ENCODE assay signal across 1 cellular context in the genomic region with DNA sequence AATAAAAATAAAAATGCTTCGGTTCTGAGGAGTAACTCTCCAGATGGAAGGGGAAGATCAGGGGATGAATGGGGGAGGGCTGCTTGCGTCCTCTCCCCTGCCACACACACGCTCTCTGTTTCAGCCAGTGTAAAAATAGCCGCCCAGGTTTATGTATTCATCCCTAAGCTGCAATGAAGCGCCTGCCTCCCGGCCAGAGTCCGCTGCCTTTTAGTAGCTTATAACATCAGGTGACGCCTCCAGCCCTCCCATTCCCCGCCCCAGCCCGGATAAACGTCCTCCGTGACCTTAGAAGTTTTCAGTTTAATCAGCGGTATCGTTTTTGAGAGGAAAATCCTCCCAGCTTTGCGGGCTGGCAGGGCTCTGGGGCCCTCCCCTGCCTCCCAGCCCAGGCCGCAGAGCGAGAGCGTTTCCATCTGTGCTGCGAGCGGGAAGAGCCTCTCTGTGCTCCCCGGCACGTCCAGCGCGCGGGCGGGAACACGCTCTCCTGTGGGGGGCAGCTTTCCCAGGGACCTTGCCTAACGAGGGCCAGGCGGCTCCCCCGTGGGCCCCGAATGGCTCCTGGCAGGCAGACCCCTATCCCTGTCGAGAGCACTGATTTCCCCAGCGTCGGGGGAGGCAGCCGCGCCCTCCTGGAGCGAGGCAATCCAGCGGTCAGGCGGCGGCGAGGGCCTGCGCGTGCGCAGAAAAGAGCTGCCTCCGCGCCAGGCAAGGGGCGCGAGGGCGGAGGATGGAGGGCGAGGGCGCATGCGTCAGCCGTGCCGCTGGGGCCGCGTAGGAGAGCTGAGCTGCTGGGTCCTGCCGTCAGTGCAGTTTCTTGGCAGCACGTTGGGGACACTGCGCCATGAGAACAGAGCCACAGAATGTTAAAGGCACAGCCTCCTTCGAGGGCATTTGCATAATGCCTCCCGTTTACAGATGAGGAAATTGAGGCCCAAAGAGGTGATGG.
A peak's percentile ranks its signal among the peaks of the same experiment; 100 is the strongest.
TF ChIP-seq lines count a peak whose summit lies in the region.

No MANE protein-coding gene starts in this region.

TF ChIP-seq in K562, 482 proteins besides CTCF, POLR2A, EP300 and RAD21 (continued from another document and continues in another):
- TF ChIP-seq, protein P1, sequence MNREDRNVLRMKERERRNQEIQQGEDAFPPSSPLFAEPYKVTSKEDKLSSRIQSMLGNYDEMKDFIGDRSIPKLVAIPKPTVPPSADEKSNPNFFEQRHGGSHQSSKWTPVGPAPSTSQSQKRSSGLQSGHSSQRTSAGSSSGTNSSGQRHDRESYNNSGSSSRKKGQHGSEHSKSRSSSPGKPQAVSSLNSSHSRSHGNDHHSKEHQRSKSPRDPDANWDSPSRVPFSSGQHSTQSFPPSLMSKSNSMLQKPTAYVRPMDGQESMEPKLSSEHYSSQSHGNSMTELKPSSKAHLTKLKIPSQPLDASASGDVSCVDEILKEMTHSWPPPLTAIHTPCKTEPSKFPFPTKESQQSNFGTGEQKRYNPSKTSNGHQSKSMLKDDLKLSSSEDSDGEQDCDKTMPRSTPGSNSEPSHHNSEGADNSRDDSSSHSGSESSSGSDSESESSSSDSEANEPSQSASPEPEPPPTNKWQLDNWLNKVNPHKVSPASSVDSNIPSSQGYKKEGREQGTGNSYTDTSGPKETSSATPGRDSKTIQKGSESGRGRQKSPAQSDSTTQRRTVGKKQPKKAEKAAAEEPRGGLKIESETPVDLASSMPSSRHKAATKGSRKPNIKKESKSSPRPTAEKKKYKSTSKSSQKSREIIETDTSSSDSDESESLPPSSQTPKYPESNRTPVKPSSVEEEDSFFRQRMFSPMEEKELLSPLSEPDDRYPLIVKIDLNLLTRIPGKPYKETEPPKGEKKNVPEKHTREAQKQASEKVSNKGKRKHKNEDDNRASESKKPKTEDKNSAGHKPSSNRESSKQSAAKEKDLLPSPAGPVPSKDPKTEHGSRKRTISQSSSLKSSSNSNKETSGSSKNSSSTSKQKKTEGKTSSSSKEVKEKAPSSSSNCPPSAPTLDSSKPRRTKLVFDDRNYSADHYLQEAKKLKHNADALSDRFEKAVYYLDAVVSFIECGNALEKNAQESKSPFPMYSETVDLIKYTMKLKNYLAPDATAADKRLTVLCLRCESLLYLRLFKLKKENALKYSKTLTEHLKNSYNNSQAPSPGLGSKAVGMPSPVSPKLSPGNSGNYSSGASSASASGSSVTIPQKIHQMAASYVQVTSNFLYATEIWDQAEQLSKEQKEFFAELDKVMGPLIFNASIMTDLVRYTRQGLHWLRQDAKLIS (CRISPR knock-in tag; IDR thresholded peaks at IDR 0.05) = no peak
- TF ChIP-seq, protein P2, sequence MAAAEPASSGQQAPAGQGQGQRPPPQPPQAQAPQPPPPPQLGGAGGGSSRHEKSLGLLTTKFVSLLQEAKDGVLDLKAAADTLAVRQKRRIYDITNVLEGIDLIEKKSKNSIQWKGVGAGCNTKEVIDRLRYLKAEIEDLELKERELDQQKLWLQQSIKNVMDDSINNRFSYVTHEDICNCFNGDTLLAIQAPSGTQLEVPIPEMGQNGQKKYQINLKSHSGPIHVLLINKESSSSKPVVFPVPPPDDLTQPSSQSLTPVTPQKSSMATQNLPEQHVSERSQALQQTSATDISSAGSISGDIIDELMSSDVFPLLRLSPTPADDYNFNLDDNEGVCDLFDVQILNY (CRISPR knock-in tag; IDR thresholded peaks at IDR 0.05) = 0 out of 2 replicates have a peak, but pooled peaks have one; percentile 84
- no peak for TF ChIP-seq MIER1 (IDR thresholded peaks at IDR 0.05; ENCODE audit: low read depth)
- TF ChIP-seq, protein P3, sequence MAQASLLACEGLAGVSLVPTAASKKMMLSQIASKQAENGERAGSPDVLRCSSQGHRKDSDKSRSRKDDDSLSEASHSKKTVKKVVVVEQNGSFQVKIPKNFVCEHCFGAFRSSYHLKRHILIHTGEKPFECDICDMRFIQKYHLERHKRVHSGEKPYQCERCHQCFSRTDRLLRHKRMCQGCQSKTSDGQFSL (CRISPR knock-in tag; IDR thresholded peaks at IDR 0.05) = peak; percentile 76
- TF ChIP-seq, protein P3 (tag; IDR thresholded peaks at IDR 0.05) = no peak
- TF ChIP-seq PCBP1 (IDR thresholded peaks at IDR 0.05; ENCODE audit: low read depth, low read length, poor library complexity, severe bottlenecking) = peak; percentile 65
- TF ChIP-seq ZNF121 (CRISPR knock-in tag; conservative IDR thresholded peaks at IDR 0.05) = no peak
- TF ChIP-seq XRCC4 (IDR thresholded peaks at IDR 0.05; ENCODE audit: extremely low read depth, insufficient read depth, insufficient read length) = no peak
- TF ChIP-seq FOXP1 (CRISPR knock-in tag; IDR thresholded peaks at IDR 0.05) = peak; percentile 89
- peak; percentile 28 for TF ChIP-seq KAT2B (IDR thresholded peaks at IDR 0.05; ENCODE audit: low read depth, low read length)
- no peak for TF ChIP-seq SNIP1 (IDR thresholded peaks at IDR 0.05; ENCODE audit: low read depth)
- peak; percentile 97 for TF ChIP-seq L3MBTL2 (IDR thresholded peaks at IDR 0.05)
- no peak for TF ChIP-seq PYGO2 (tag; IDR thresholded peaks at IDR 0.05)
- no peak for TF ChIP-seq COPS2 (conservative IDR thresholded peaks at IDR 0.05)
- TF ChIP-seq ZNF766 (CRISPR knock-in tag; conservative IDR thresholded peaks at IDR 0.05) = peak; percentile 42; the same call in 1 of the 2 replicates
- TF ChIP-seq KDM5B (IDR thresholded peaks at IDR 0.05; ENCODE audit: insufficient replicate concordance, low read depth, low read length) = peak; percentile 63
- TF ChIP-seq ZNF324 (CRISPR knock-in tag; IDR thresholded peaks at IDR 0.05) = 0 out of 2 replicates have a peak, but pooled peaks have one; percentile 21
- 0 out of 2 replicates have a peak, but pooled peaks have one; percentile 7 for TF ChIP-seq OTX1 (CRISPR knock-in tag; IDR thresholded peaks at IDR 0.05)
- TF ChIP-seq, protein P4, sequence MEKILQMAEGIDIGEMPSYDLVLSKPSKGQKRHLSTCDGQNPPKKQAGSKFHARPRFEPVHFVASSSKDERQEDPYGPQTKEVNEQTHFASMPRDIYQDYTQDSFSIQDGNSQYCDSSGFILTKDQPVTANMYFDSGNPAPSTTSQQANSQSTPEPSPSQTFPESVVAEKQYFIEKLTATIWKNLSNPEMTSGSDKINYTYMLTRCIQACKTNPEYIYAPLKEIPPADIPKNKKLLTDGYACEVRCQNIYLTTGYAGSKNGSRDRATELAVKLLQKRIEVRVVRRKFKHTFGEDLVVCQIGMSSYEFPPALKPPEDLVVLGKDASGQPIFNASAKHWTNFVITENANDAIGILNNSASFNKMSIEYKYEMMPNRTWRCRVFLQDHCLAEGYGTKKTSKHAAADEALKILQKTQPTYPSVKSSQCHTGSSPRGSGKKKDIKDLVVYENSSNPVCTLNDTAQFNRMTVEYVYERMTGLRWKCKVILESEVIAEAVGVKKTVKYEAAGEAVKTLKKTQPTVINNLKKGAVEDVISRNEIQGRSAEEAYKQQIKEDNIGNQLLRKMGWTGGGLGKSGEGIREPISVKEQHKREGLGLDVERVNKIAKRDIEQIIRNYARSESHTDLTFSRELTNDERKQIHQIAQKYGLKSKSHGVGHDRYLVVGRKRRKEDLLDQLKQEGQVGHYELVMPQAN (IDR thresholded peaks at IDR 0.05; ENCODE audit: borderline replicate concordance) = no peak
- TF ChIP-seq, protein P5, sequence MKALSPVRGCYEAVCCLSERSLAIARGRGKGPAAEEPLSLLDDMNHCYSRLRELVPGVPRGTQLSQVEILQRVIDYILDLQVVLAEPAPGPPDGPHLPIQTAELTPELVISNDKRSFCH (CRISPR knock-in tag; IDR thresholded peaks at IDR 0.05) = no peak
- TF ChIP-seq, protein P5 (tag; IDR thresholded peaks at IDR 0.05) = peak; percentile 76
- TF ChIP-seq ZNF77 (CRISPR knock-in tag; IDR thresholded peaks at IDR 0.05) = no peak
- TF ChIP-seq ZNF76 (CRISPR knock-in tag; IDR thresholded peaks at IDR 0.05; ENCODE audit: borderline replicate concordance) = peak; percentile 67; the same call in 1 of the 2 replicates
- TF ChIP-seq ZNF696 (CRISPR knock-in tag; conservative IDR thresholded peaks at IDR 0.05) = no peak
- peak; percentile 86 for TF ChIP-seq ZBTB17 (CRISPR knock-in tag; IDR thresholded peaks at IDR 0.05)
- no peak for TF ChIP-seq ZNF586 (CRISPR knock-in tag; conservative IDR thresholded peaks at IDR 0.05)
- TF ChIP-seq POLR2B (IDR thresholded peaks at IDR 0.05; ENCODE audit: low read depth, partially characterized antibody) = peak; percentile 82
- TF ChIP-seq, protein P6, sequence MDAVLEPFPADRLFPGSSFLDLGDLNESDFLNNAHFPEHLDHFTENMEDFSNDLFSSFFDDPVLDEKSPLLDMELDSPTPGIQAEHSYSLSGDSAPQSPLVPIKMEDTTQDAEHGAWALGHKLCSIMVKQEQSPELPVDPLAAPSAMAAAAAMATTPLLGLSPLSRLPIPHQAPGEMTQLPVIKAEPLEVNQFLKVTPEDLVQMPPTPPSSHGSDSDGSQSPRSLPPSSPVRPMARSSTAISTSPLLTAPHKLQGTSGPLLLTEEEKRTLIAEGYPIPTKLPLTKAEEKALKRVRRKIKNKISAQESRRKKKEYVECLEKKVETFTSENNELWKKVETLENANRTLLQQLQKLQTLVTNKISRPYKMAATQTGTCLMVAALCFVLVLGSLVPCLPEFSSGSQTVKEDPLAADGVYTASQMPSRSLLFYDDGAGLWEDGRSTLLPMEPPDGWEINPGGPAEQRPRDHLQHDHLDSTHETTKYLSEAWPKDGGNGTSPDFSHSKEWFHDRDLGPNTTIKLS (IDR thresholded peaks at IDR 0.05; ENCODE audit: borderline replicate concordance, low read depth) = peak; percentile 50; the same call in 1 of the 2 replicates
- TF ChIP-seq ELF4 (CRISPR knock-in tag; IDR thresholded peaks at IDR 0.05) = 0 out of 2 replicates have a peak, but pooled peaks have one; percentile 42
- no peak for TF ChIP-seq MAFK (IDR thresholded peaks at IDR 0.05; ENCODE audit: low read length)
- TF ChIP-seq ZFP36 (IDR thresholded peaks at IDR 0.05; ENCODE audit: low read depth, low read length, partially characterized antibody) = peak; percentile 45
- peak; percentile 18 for TF ChIP-seq SMAD1 (IDR thresholded peaks at IDR 0.05; ENCODE audit: low read depth, low read length, partially characterized antibody)
- TF ChIP-seq ATF7 (IDR thresholded peaks at IDR 0.05) = peak; percentile 55
- TF ChIP-seq HDAC2 (IDR thresholded peaks at IDR 0.05) = peak; percentile 74
- TF ChIP-seq LEF1 (IDR thresholded peaks at IDR 0.05) = peak; percentile 16; the same call in 1 of the 2 replicates
- TF ChIP-seq RFX1 (IDR thresholded peaks at IDR 0.05) = no peak
- TF ChIP-seq E2F3 (CRISPR knock-in tag; IDR thresholded peaks at IDR 0.05) = peak; percentile 96
- 0 out of 2 replicates have a peak, but pooled peaks have one; percentile 41 for TF ChIP-seq SMAD3 (CRISPR knock-in tag; conservative IDR thresholded peaks at IDR 0.05)
- peak; percentile 20; the same call in 1 of the 2 replicates for TF ChIP-seq TRIM28 (IDR thresholded peaks at IDR 0.05)
- TF ChIP-seq, protein P7, sequence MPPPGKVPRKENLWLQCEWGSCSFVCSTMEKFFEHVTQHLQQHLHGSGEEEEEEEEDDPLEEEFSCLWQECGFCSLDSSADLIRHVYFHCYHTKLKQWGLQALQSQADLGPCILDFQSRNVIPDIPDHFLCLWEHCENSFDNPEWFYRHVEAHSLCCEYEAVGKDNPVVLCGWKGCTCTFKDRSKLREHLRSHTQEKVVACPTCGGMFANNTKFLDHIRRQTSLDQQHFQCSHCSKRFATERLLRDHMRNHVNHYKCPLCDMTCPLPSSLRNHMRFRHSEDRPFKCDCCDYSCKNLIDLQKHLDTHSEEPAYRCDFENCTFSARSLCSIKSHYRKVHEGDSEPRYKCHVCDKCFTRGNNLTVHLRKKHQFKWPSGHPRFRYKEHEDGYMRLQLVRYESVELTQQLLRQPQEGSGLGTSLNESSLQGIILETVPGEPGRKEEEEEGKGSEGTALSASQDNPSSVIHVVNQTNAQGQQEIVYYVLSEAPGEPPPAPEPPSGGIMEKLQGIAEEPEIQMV (tag; conservative IDR thresholded peaks at IDR 0.05; ENCODE audit: low read depth) = peak; percentile 86
- TF ChIP-seq TAL1 (IDR thresholded peaks at IDR 0.05) = no peak
- 0 out of 2 replicates have a peak, but pooled peaks have one; percentile 11 for TF ChIP-seq ARID1B (IDR thresholded peaks at IDR 0.05)
- no peak for TF ChIP-seq HMG20A (CRISPR knock-in tag; conservative IDR thresholded peaks at IDR 0.05)
- 0 out of 2 replicates have a peak, but pooled peaks have one; percentile 42 for TF ChIP-seq ZNF197 (CRISPR knock-in tag; IDR thresholded peaks at IDR 0.05; ENCODE audit: low read depth)
- TF ChIP-seq MTF1 (CRISPR knock-in tag; IDR thresholded peaks at IDR 0.05; ENCODE audit: borderline replicate concordance) = no peak
- TF ChIP-seq ATF1 (CRISPR knock-in tag; IDR thresholded peaks at IDR 0.05) = no peak
- peak; percentile 38; the same call in 1 of the 2 replicates for TF ChIP-seq ATF1 (tag; IDR thresholded peaks at IDR 0.05)
- TF ChIP-seq, protein P8, sequence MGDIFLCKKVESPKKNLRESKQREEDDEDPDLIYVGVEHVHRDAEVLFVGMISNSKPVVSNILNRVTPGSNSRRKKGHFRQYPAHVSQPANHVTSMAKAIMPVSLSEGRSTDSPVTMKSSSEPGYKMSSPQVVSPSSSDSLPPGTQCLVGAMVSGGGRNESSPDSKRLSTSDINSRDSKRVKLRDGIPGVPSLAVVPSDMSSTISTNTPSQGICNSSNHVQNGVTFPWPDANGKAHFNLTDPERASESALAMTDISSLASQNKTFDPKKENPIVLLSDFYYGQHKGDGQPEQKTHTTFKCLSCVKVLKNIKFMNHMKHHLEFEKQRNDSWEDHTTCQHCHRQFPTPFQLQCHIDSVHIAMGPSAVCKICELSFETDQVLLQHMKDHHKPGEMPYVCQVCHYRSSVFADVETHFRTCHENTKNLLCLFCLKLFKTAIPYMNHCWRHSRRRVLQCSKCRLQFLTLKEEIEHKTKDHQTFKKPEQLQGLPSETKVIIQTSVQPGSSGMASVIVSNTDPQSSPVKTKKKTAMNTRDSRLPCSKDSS (IDR thresholded peaks at IDR 0.05; ENCODE audit: low read depth, partially characterized antibody) = no peak
- TF ChIP-seq POLR2H (tag; IDR thresholded peaks at IDR 0.05; ENCODE audit: low read depth) = peak; percentile 92
- peak; percentile 61 for TF ChIP-seq RBBP5 (IDR thresholded peaks at IDR 0.05; ENCODE audit: borderline replicate concordance, insufficient read depth, low read length, poor library complexity, severe bottlenecking)
